In the genomic region with DNA sequence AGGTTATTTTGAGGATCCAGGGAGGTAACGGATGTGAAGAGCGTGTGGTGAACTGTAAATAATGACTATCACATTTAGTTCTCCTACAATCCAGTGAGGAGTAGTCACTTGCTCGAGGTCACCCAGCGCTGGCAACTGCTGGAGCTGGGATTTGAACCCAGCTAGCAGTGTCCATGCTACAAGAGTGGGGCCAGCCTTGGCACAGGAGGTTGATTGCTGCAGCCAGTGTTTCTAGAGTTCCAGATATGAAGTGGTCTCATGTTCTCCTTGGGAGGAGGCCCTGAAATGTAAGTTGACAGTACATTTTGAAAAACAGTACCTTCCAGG, we compare ENCODE assay signal across 8 cellular contexts. TPM values are rescaled to one million over a fixed set of nuclear protein-coding genes. Genes with fewer than 3 reads are reported as not detected.
A peak's percentile ranks its signal among the peaks of the same experiment; 100 is the strongest.
DNase-seq lines count a peak whose midpoint lies in the region; ATAC-seq and TF ChIP-seq lines count a peak whose summit lies in the region.

No MANE protein-coding gene starts in this region.

- H3K9me3 ChIP-seq in OCI-LY3 (ENCODE audit: insufficient read depth, low read length) (no peaks in the 10 kb centered on the region), uterus (no peaks in the 10 kb centered on the region)

- no peak for ATAC-seq in GM18868 (IDR thresholded peaks at IDR 0.05; ENCODE audit: unreplicated experiment)

- TF ChIP-seq CTCF in OCI-LY3 (IDR thresholded peaks at IDR 0.05; ENCODE audit: low read depth, low read length) = no peak
- no peak for TF ChIP-seq CTCF in uterus (IDR thresholded peaks at IDR 0.05)

- CTCF ChIA-PET in activated naive CD4-positive, alpha-beta T cell treated with anti-CD3 and anti-CD28 coated beads, Interleukin-2, amount 10 ng/mL, durations not matched to agents 7 days and 5 days (lab: Charles Lee) = interaction anchor here (0.6 to 13.6 kb wide), 15 partner anchors 11 to 179 kb away, joined by 3 to 96 read pairs (median 9); a partner anchor contains a TSS

- H3K4me3 Mint-ChIP-seq in activated naive CD4-positive, alpha-beta T cell treated with anti-CD3 and anti-CD28 coated beads, Interleukin-2, amount 10 ng/mL, durations not matched to agents 7 days and 5 days = peak overlapping the region; percentile 81

- no peak for DNase-seq in activated naive CD4-positive, alpha-beta T cell treated with anti-CD3 and anti-CD28 coated beads, Interleukin-2, amount 10 ng/mL, durations not matched to agents 7 days and 5 days
- DNase-seq in activated naive CD4-positive, alpha-beta T cell treated with Interleukin-2 at 50 U/mL for 16 hours = no peak
- DNase-seq in dedifferentiated amniotic fluid mesenchymal stem cell (ENCODE audit: extremely low spot score) = peak; percentile 34
- DNase-seq in lung microvascular endothelial cell (ENCODE audit: low read depth in 2 of 2) = peak; percentile 55 to 59
- DNase-seq in uterus = peak; percentile 53 to 54
- DNase-seq in activated CD4-positive, CD25-positive, alpha-beta regulatory T cell treated with anti-CD3 and anti-CD28 coated beads, Interleukin-2, amount 50 U/mL, for 72 hours = no peak

- no peak overlapping the region for H2AFZ ChIP-seq in OCI-LY3 (ENCODE audit: low read depth, low read length)

- no peaks in the 10 kb centered on the region for H4K20me1 ChIP-seq in OCI-LY3 (ENCODE audit: insufficient read depth, low read length)

- H3K27ac ChIP-seq in OCI-LY3 (ENCODE audit: low read length) (peak overlapping the region; percentile 77), uterus (peak overlapping the region; percentile 96 to 99)

- H3K9me3 Mint-ChIP-seq in activated naive CD4-positive, alpha-beta T cell treated with anti-CD3 and anti-CD28 coated beads, Interleukin-2, amount 10 ng/mL, durations not matched to agents 7 days and 5 days = no peaks in the 10 kb centered on the region

- peaks cover 34% of the 10 kb centered on the region for H3K36me3 ChIP-seq in OCI-LY3 (replicated peaks; ENCODE audit: low read depth, low read length)
- no peaks in the 10 kb centered on the region for H3K36me3 ChIP-seq in uterus

- intact Hi-C loops in uterus (cut with DNase I; ENCODE audit: low total_unique reads) = loop anchor here (5.0 kb wide), 1 partner anchor 73 kb away; a partner anchor contains a TSS

- H3K27me3 ChIP-seq in OCI-LY3 (ENCODE audit: low read depth, low read length) (no peaks in the 10 kb centered on the region), uterus (no peaks in the 10 kb centered on the region)

- peak overlapping the region; percentile 98 for H3K4me2 ChIP-seq in OCI-LY3 (ENCODE audit: low read length)

- no peak for TF ChIP-seq POLR2A in uterus (IDR thresholded peaks at IDR 0.05)

- H3K36me3 Mint-ChIP-seq in activated naive CD4-positive, alpha-beta T cell treated with anti-CD3 and anti-CD28 coated beads, Interleukin-2, amount 10 ng/mL, durations not matched to agents 7 days and 5 days = peaks cover 39% of the 10 kb centered on the region

- H3K4me1 Mint-ChIP-seq in activated naive CD4-positive, alpha-beta T cell treated with anti-CD3 and anti-CD28 coated beads, Interleukin-2, amount 10 ng/mL, durations not matched to agents 7 days and 5 days = peaks cover 78% of the 10 kb centered on the region

- peak overlapping the region; percentile 80 for H3K27ac Mint-ChIP-seq in activated naive CD4-positive, alpha-beta T cell treated with anti-CD3 and anti-CD28 coated beads, Interleukin-2, amount 10 ng/mL, durations not matched to agents 7 days and 5 days

- H3K27me3 Mint-ChIP-seq in activated naive CD4-positive, alpha-beta T cell treated with anti-CD3 and anti-CD28 coated beads, Interleukin-2, amount 10 ng/mL, durations not matched to agents 7 days and 5 days = peaks cover 18% of the 10 kb centered on the region

- H3K4me3 ChIP-seq in OCI-LY3 (ENCODE audit: low read length) (peak overlapping the region; percentile 83), uterus (peak overlapping the region; percentile 82 to 100)

- peaks cover 17% of the 10 kb centered on the region for H3K4me1 ChIP-seq in OCI-LY3 (ENCODE audit: low read length)
- peaks cover 0 to 6% of the 10 kb centered on the region in 2 donors for H3K4me1 ChIP-seq in uterus

- H3K79me2 ChIP-seq in OCI-LY3 (ENCODE audit: low read length) = peaks cover 14% of the 10 kb centered on the region

- peak overlapping the region; percentile 90 for H3K9ac ChIP-seq in OCI-LY3 (ENCODE audit: low read length)

RNA-seq across cellular contexts. Expression of a gene that starts 0.8 kb away (rescaled TPM):
- 10.9 and 16.9 TPM in 2 replicates for total RNA-seq in lung microvascular endothelial cell
- 100 to 1,000 TPM in 1 of 4 donors, 10 to 100 TPM in 2, 1 to 10 TPM in 1; 9.0 to 120 (median 32.1) TPM for total RNA-seq in uterus

RNA-seq across cellular contexts. Expression of a gene that starts 1.0 kb away (rescaled TPM):
- total RNA-seq in lung microvascular endothelial cell (215,777 and 328,792 TPM in 2 replicates), uterus (over 10,000 TPM in 2 of 4 donors, 1,000 to 10,000 TPM in 2; 2,632 to 57,722 (median 9,015) TPM)

RNA-seq across cellular contexts. Expression of a gene that starts 6.1 kb away (rescaled TPM):
- total RNA-seq in lung microvascular endothelial cell (under 0.01 and 0.44 TPM in 2 replicates), uterus (1 to 10 TPM in 3 of 4 donors, not detected in 1; 1.5 to 3.6 (median 2.4) TPM)

RNA-seq across cellular contexts. Expression of a gene that starts 8.1 kb away (rescaled TPM):
- not detected in 2 replicates for total RNA-seq in lung microvascular endothelial cell
- total RNA-seq in uterus = under 1 TPM in 2 of 4 donors, not detected in 2; 0.21 to 0.51 TPM

RNA-seq across cellular contexts. Expression of a gene that starts 14.9 kb away (rescaled TPM):
- 0.22 TPM in 1 of 2 replicates, not detected in the other for total RNA-seq in lung microvascular endothelial cell
- under 1 TPM in 1 of 4 donors, not detected in 3; 0.14 TPM for total RNA-seq in uterus

Comparison
In these comparisons a context has a peak if more than half of its experiments do, and no peak if none do; other contexts are left out.
1. DNase-seq: peak in dedifferentiated amniotic fluid mesenchymal stem cell (single experiment), lung microvascular endothelial cell (2 of 2) and uterus (2 of 2); none in activated naive CD4-positive, alpha-beta T cell treated with anti-CD3 and anti-CD28 coated beads, Interleukin-2, amount 10 ng/mL, durations not matched to agents 7 days and 5 days (single experiment), activated naive CD4-positive, alpha-beta T cell treated with Interleukin-2 at 50 U/mL for 16 hours (single experiment) and activated CD4-positive, CD25-positive, alpha-beta regulatory T cell treated with anti-CD3 and anti-CD28 coated beads, Interleukin-2, amount 50 U/mL, for 72 hours (single experiment).